In genomic region chr20:33415948-33416347, GRCh38 we compare ENCODE assay signal across 8 cellular contexts. TPM values are rescaled to one million over a fixed set of nuclear protein-coding genes. Genes with fewer than 3 reads are reported as not detected.
A peak's percentile ranks its signal among the peaks of the same experiment; 100 is the strongest.
DNase-seq lines count a peak whose midpoint lies in the region; ATAC-seq and TF ChIP-seq lines count a peak whose summit lies in the region.

No MANE protein-coding gene starts in this region.

- peaks cover 2% of the 10 kb centered on the region; the same call in 1 of the 3 replicates for H3K4me1 Mint-ChIP-seq in GM23338

- no peaks in the 10 kb centered on the region; the same call in 2 of the 3 replicates for H3K9me3 Mint-ChIP-seq in GM23338

- intact Hi-C loops in head of caudate nucleus (cut with DNase I): no loop called here

- H3K4me3 Mint-ChIP-seq in GM23338: no peak overlapping the region

- H3K4me2 ChIP-seq in GM23338: no peak overlapping the region
- H3K4me2 ChIP-seq in SU-DHL-6 (ENCODE audit: low read depth, low read length, poor library complexity, severe bottlenecking): no peak overlapping the region

- DNase-seq in ACHN (peak; percentile 49), GM23338 (ENCODE audit: low spot score) (peak; percentile 75), head of caudate nucleus (peak in 37 of 42 donors; percentile 18 to 78 (median 54)), retinal pigment epithelial cell (ENCODE audit: low read depth) (no peak), SW 1271 (lab: John Stamatoyannopoulos, UW) (no peak)
- no peak for DNase-seq in stimulated activated CD4-positive, alpha-beta T cell treated with anti-CD3 and anti-CD28 coated beads, Interleukin-4, amount 100 ng/mL, for 24 hours

- H3K9me2 ChIP-seq in GM23338 (ENCODE audit: insufficient read depth): no peaks in the 10 kb centered on the region
- H3K9me2 ChIP-seq in SU-DHL-6 (replicated peaks; ENCODE audit: insufficient read depth, low read length): no peaks in the 10 kb centered on the region

- H4K20me1 ChIP-seq in GM23338 (replicated peaks; ENCODE audit: insufficient read depth) (no peaks in the 10 kb centered on the region; the same call in 1 of the 2 replicates), SU-DHL-6 (ENCODE audit: low read depth, low read length) (no peaks in the 10 kb centered on the region)

- in situ Hi-C loops in ACHN (cut with HindIII; ENCODE audit: low pct_ligation_motif_present, low pct_unique_long_range_greater_than_20kb, low sequenced_read_pairs): no loop called here

- no peak overlapping the region for H3K27ac Mint-ChIP-seq in GM23338

- H3K4me3 ChIP-seq in GM23338 (no peak overlapping the region), SU-DHL-6 (ENCODE audit: insufficient read depth, low read length, poor library complexity, severe bottlenecking) (no peak overlapping the region), retinal pigment epithelial cell (ENCODE audit: low read length) (no peak overlapping the region)

- H3K27ac ChIP-seq in GM23338 (ENCODE audit: low read depth) (no peak overlapping the region), SU-DHL-6 (ENCODE audit: low read depth, low read length) (no peak overlapping the region)

- H3K27me3 ChIP-seq in GM23338 (ENCODE audit: insufficient read depth) (no peaks in the 10 kb centered on the region), SU-DHL-6 (ENCODE audit: low read length) (no peaks in the 10 kb centered on the region)

- H3K9ac ChIP-seq in SU-DHL-6 (ENCODE audit: low read length): no peak overlapping the region

- H3F3A ChIP-seq in GM23338 (replicated peaks; ENCODE audit: low read depth) (no peaks in the 10 kb centered on the region), SU-DHL-6 (ENCODE audit: insufficient read depth) (no peaks in the 10 kb centered on the region)

- TF ChIP-seq CTCF in GM23338 (conservative IDR thresholded peaks at IDR 0.05; ENCODE audit: low read depth in 2 of 2): peak; percentile 66 to 77
- TF ChIP-seq CTCF in SU-DHL-6 (IDR thresholded peaks at IDR 0.05; ENCODE audit: insufficient read depth, low read length, poor library complexity, severe bottlenecking): peak; percentile 10
- TF ChIP-seq CTCF in retinal pigment epithelial cell (conservative IDR thresholded peaks at IDR 0.05; ENCODE audit: low read depth, low read length): peak; percentile 68

- H3K27me3 Mint-ChIP-seq in GM23338 (ENCODE audit: insufficient read depth, low read depth, poor library complexity): peaks cover 2% of the 10 kb centered on the region

- no peaks in the 10 kb centered on the region for H3K9me3 ChIP-seq in SU-DHL-6 (ENCODE audit: insufficient read depth, low read length)

- H2AFZ ChIP-seq in GM23338: no peak overlapping the region
- H2AFZ ChIP-seq in SU-DHL-6 (ENCODE audit: low read depth, low read length, severe bottlenecking): no peak overlapping the region

- H3K36me3 ChIP-seq in GM23338 (ENCODE audit: insufficient read depth) (no peaks in the 10 kb centered on the region), SU-DHL-6 (ENCODE audit: low read length) (no peaks in the 10 kb centered on the region)

- no peaks in the 10 kb centered on the region for H3K36me3 Mint-ChIP-seq in GM23338 (ENCODE audit: low read depth)

- no peaks in the 10 kb centered on the region for H3K79me2 ChIP-seq in GM23338 (replicated peaks; ENCODE audit: insufficient read depth)
- no peaks in the 10 kb centered on the region for H3K79me2 ChIP-seq in SU-DHL-6 (ENCODE audit: insufficient read depth, low read length)

- no peaks in the 10 kb centered on the region for H3K4me1 ChIP-seq in GM23338 (ENCODE audit: insufficient read depth)

- peak; percentile 85 for ATAC-seq in GM23338
- no peak for ATAC-seq in HG02571 (IDR thresholded peaks at IDR 0.05; ENCODE audit: unreplicated experiment)

TF ChIP-seq in GM23338, 12 proteins besides CTCF, POLR2A, EP300 and RAD21 (continues in another document):
- TF ChIP-seq ZNF114 (CRISPR knock-in tag; IDR thresholded peaks at IDR 0.05): no peak
- no peak for TF ChIP-seq ZNF331 (CRISPR knock-in tag; IDR thresholded peaks at IDR 0.05; ENCODE audit: low read depth)
- no peak for TF ChIP-seq CREB1 (CRISPR knock-in tag; IDR thresholded peaks at IDR 0.05; ENCODE audit: low read depth)
- no peak for TF ChIP-seq REST (IDR thresholded peaks at IDR 0.05; ENCODE audit: unreplicated experiment)
- TF ChIP-seq NANOG (IDR thresholded peaks at IDR 0.05; ENCODE audit: borderline replicate concordance): no peak
- no peak for TF ChIP-seq STAT1 (IDR thresholded peaks at IDR 0.05; ENCODE audit: unreplicated experiment)
- no peak for TF ChIP-seq EZH2phosphoT487 (IDR thresholded peaks at IDR 0.05; ENCODE audit: unreplicated experiment)
- no peak for TF ChIP-seq POLR2AphosphoS5 (IDR thresholded peaks at IDR 0.05; ENCODE audit: low read depth)
- TF ChIP-seq JUNB (IDR thresholded peaks at IDR 0.05; ENCODE audit: unreplicated experiment): no peak
- no peak for TF ChIP-seq EZH2 (IDR thresholded peaks at IDR 0.05; ENCODE audit: low read depth, unreplicated experiment)
- no peak for TF ChIP-seq ETS1 (IDR thresholded peaks at IDR 0.05)

RNA-seq across cellular contexts. Expression of gene CDK5RAP1, which starts 14.6 kb away (rescaled TPM):
- 33.8 and 43.1 TPM in 2 replicates for total RNA-seq in GM23338 (2014; rRNA removed; shearing (Covaris generic))
- polyA plus RNA-seq in GM23338 (2016; fragmentation: Nextera tagmentation; extraction: Ambion mirVana): 37.7 and 38.1 TPM in 2 replicates

RNA-seq across cellular contexts. Expression of gene SNTA1, which starts 27.6 kb away (rescaled TPM):
- 5.0 and 9.3 TPM in 2 replicates for total RNA-seq in GM23338 (2014; rRNA removed; shearing (Covaris generic))
- 3.8 and 4.5 TPM in 2 replicates for polyA plus RNA-seq in GM23338 (2016; fragmentation: Nextera tagmentation; extraction: Ambion mirVana)

Comparison
In these comparisons a context has a peak if more than half of its experiments do, and no peak if none do; other contexts are left out.
1. DNase-seq: peak in ACHN (single experiment), GM23338 (single experiment) and head of caudate nucleus (37 of 42); none in retinal pigment epithelial cell (single experiment), SW 1271 (0 of 2) and stimulated activated CD4-positive, alpha-beta T cell treated with anti-CD3 and anti-CD28 coated beads, Interleukin-4, amount 100 ng/mL, for 24 hours (single experiment).
2. CTCF ChIP-seq: peak in every context shown above with its lines; median percentile 72 in GM23338; 68 in retinal pigment epithelial cell; 10 in SU-DHL-6.